ENCODE assay signal across 19 cellular contexts in genomic region chr17:81152288-81152848, GRCh38. TPM values are rescaled to one million over a fixed set of nuclear protein-coding genes. Genes with fewer than 3 reads are reported as not detected.
DNase-seq lines count a peak whose midpoint lies in the region; ATAC-seq, FAIRE-seq and TF ChIP-seq lines count a peak whose summit lies in the region.
"Had no signal": no experiment of that assay in that cellular context is flagged by ENCODE, and none has a peak within 500 bp of the region (broad histone marks: within the 10 kb centered on the region; RNA-seq: fewer than 3 reads in every experiment).

No MANE protein-coding gene starts in this region.

- peaks cover 4% of the 10 kb centered on the region; the same call in 1 of the 2 replicates for H3K4me1 ChIP-seq in HepG2 (ENCODE audit: insufficient read depth, low read length)
- H3K4me1 ChIP-seq in right lobe of liver = no peaks in the 10 kb centered on the region
- H3K4me1 ChIP-seq in upper lobe of left lung = peaks cover 9 to 16% (median 15%) of the 10 kb centered on the region in 4 donors
- no peaks in the 10 kb centered on the region for H3K4me1 ChIP-seq in aorta (ENCODE audit: control insufficient read depth in 1 of 2, insufficient read depth in 2 of 2, low read length in 2 of 2)

- POLR2A ChIA-PET in HepG2 (lab: Yijun Ruan, JAX) = interaction anchor here (1.3 kb wide), 1 partner anchor 13 kb away, joined by 4 read pairs; the partner anchor contains the start of gene PVALEF

- DNase-seq in HepG2 (ENCODE audit: low spot score) (no peak), right lobe of liver (no peak), SK-MEL-5 (ENCODE audit: low read depth, low spot score) (peak; percentile 86), foreskin melanocyte (peak; percentile 18), upper lobe of left lung (no peak), occipital lobe (lab: John Stamatoyannopoulos, UW) (no peak), aorta (no peak), hypothalamus (lab: John Stamatoyannopoulos, UW) (no peak)
- DNase-seq: EL, Karpas-422, MG63, NCI-H1417, NCI-H187 treated with DMSO at 0.1 percent for 48 hours, NCI-H446, NCI-H69, OCI-M1 had no signal

- CTCF ChIA-PET in HepG2 (lab: Yijun Ruan, JAX; ENCODE audit: low intra/inter-chr PET ratio, low total read pairs) = no interaction called here

- TF ChIP-seq RAD21 in HepG2 (CRISPR knock-in tag; IDR thresholded peaks at IDR 0.05) = no peak

- ATAC-seq in HepG2 (no peak), right lobe of liver (no peak), upper lobe of left lung (ENCODE audit: low FRiP score in 2 of 2) (no peak), aorta (ENCODE audit: low FRiP score) (no peak)

- H3K27me3 ChIP-seq in HepG2 (ENCODE audit: control insufficient read depth in 1 of 2, insufficient read depth in 2 of 2, low read length in 2 of 2) = no peaks in the 10 kb centered on the region
- H3K27me3 ChIP-seq in right lobe of liver = no peaks in the 10 kb centered on the region
- H3K27me3 ChIP-seq in upper lobe of left lung = no peaks in the 10 kb centered on the region
- H3K27me3 ChIP-seq in aorta (ENCODE audit: control insufficient read depth in 1 of 2, insufficient read depth in 2 of 2, low read length in 1 of 2) = no peaks in the 10 kb centered on the region
- H3K27me3 ChIP-seq: MG63 had no signal

- no peak overlapping the region for H3K9ac ChIP-seq in HepG2 (ENCODE audit: insufficient read depth, low read depth, low read length)

- no peaks in the 10 kb centered on the region for H3K79me2 ChIP-seq in HepG2 (ENCODE audit: insufficient read depth, low read length)

- peak; percentile 39 for FAIRE-seq in HepG2 (lab: Jason Lieb, UNC)
- FAIRE-seq: H54 had no signal

- TF ChIP-seq CTCF in HepG2 (CRISPR knock-in tag; IDR thresholded peaks at IDR 0.05) (no peak), right lobe of liver (IDR thresholded peaks at IDR 0.05) (no peak), upper lobe of left lung (IDR thresholded peaks at IDR 0.05) (no peak)

- H3K36me3 ChIP-seq in HepG2 (replicated peaks in 1 of 2; ENCODE audit: control insufficient read depth in 1 of 2, insufficient read depth in 2 of 2, low read length in 2 of 2) (no peaks in the 10 kb centered on the region), right lobe of liver (no peaks in the 10 kb centered on the region), upper lobe of left lung (no peaks in the 10 kb centered on the region), aorta (ENCODE audit: control insufficient read depth in 1 of 2, insufficient read depth in 2 of 2, low read length in 1 of 2) (no peaks in the 10 kb centered on the region)
- H3K36me3 ChIP-seq: MG63 had no signal

- H3K27ac ChIP-seq in HepG2 (ENCODE audit: extremely low read length, insufficient read depth, low read length) (no peak overlapping the region), right lobe of liver (no peak overlapping the region), upper lobe of left lung (peak overlapping the region; percentile 18 to 84 (median 76)), aorta (ENCODE audit: low read depth in 1 of 2, low read length in 2 of 2) (no peak overlapping the region)

- no peak overlapping the region for H2AFZ ChIP-seq in HepG2 (ENCODE audit: low read length)

- TF ChIP-seq POLR2A in HepG2 (IDR thresholded peaks at IDR 0.05; ENCODE audit: insufficient read depth in 1 of 2, low read depth in 2 of 2, low read length in 2 of 2) (no peak), right lobe of liver (IDR thresholded peaks at IDR 0.05) (no peak), upper lobe of left lung (IDR thresholded peaks at IDR 0.05) (peak in 1 of 4 donors; percentile 8)

- TF ChIP-seq EP300 in HepG2 (IDR thresholded peaks at IDR 0.05; ENCODE audit: low read depth in 2 of 2, low read length in 2 of 2) (no peak), HepG2 (CRISPR knock-in tag; IDR thresholded peaks at IDR 0.05; ENCODE audit: borderline replicate concordance) (no peak), upper lobe of left lung (IDR thresholded peaks at IDR 0.05) (no peak)

- 79% methylated on average over 8 of the region's 8 CpGs for WGBS in HepG2 (ENCODE audit: low lambda C conversion rate)
- WGBS in right lobe of liver (ENCODE audit: insufficient coverage, low coverage, low lambda C conversion rate, missing lambda C conversion rate) = 56% methylated on average over 5 of the region's 8 CpGs
- 76 to 84% methylated on average over 8 of the region's 8 CpGs for WGBS in upper lobe of left lung, 2 donors
- 88 to 92% methylated on average over 8 of the region's 8 CpGs for WGBS in aorta, 2 donors

- in situ Hi-C loops in HepG2 (cut with HindIII; ENCODE audit: extremely low pct_ligation_motif_present, low pct_unique_long_range_greater_than_20kb) (no loop called here), SK-MEL-5 (cut with HindIII; ENCODE audit: low pct_unique_long_range_greater_than_20kb, low sequenced_read_pairs) (no loop called here)

- no peak overlapping the region for H3K4me2 ChIP-seq in HepG2 (ENCODE audit: low read depth, low read length)

- BruUV-seq in HepG2 (replicated peaks; lab: Mats Ljungman, UMichigan) = no TSS peak

- intact Hi-C loops in HepG2 (cut with micrococcal nuclease; ENCODE audit: unreplicated experiment) = no loop called here
- intact Hi-C loops in right lobe of liver (cut with DNase I) = no loop called here
- intact Hi-C loops in aorta (cut with DNase I) = no loop called here

- H4K20me1 ChIP-seq in HepG2 (ENCODE audit: insufficient read depth, low read length) = no peaks in the 10 kb centered on the region

- H3K9me3 ChIP-seq in HepG2 (ENCODE audit: low read length) (no peaks in the 10 kb centered on the region), right lobe of liver (no peaks in the 10 kb centered on the region), upper lobe of left lung (no peaks in the 10 kb centered on the region), aorta (ENCODE audit: control insufficient read depth, low read length) (no peaks in the 10 kb centered on the region)
- H3K9me3 ChIP-seq: MG63 had no signal

- no peak overlapping the region for H3K4me3 ChIP-seq in HepG2 (replicated peaks in 1 of 3; ENCODE audit: insufficient read depth in 1 of 3, low read depth in 2 of 3, low read length in 3 of 3)
- no peak overlapping the region for H3K4me3 ChIP-seq in right lobe of liver
- H3K4me3 ChIP-seq in upper lobe of left lung = no peak overlapping the region
- H3K4me3 ChIP-seq in aorta (ENCODE audit: low read length in 2 of 2) = no peak overlapping the region
- H3K4me3 ChIP-seq: MG63 had no signal

RNA-seq across cellular contexts. Expression of gene PVALEF, which starts 12.9 kb away (rescaled TPM):
- total RNA-seq in HepG2 (2016; rRNA removed; fragmentation: Illumina TruSeq; extraction: Trizol) (0.18 TPM in 1 of 2 replicates, not detected in the other), right lobe of liver (not detected), upper lobe of left lung (not detected), occipital lobe (not detected), aorta (not detected)
- total RNA-seq in HepG2 (2016; cell fraction: cytosol; rRNA removed; fragmentation: Illumina TruSeq; extraction: Trizol; ENCODE audit: low read depth) = 0.40 and 0.53 TPM in 2 replicates
- total RNA-seq in HepG2 (2016; cell fraction: insoluble cytoplasmic fraction; rRNA removed; fragmentation: Illumina TruSeq; extraction: Trizol) = 0.13 and 0.22 TPM in 2 replicates
- 0.25 and 0.28 TPM in 2 replicates for total RNA-seq in HepG2 (2016; cell fraction: membrane; rRNA removed; fragmentation: Illumina TruSeq; extraction: Trizol)
- total RNA-seq in HepG2 (2016; cell fraction: nucleus; rRNA removed; fragmentation: Illumina TruSeq; extraction: Trizol) = 0.28 TPM in 1 of 2 replicates, not detected in the other
- polyA plus RNA-seq in HepG2 (2011; rRNA removed) (0.18 and 0.24 TPM in 2 replicates), aorta (not detected)
- 0.11 TPM in 1 of 2 replicates, not detected in the other for polyA plus RNA-seq in HepG2 (2011; cell fraction: cytosol; rRNA removed)
- polyA plus RNA-seq in HepG2 (2011; cell fraction: nucleus; rRNA removed) = 0.21 and 0.42 TPM in 2 replicates
- not detected in 2 replicates for polyA plus RNA-seq in HepG2 (2012)
- 0.29 and 0.34 TPM in 2 replicates for polyA plus RNA-seq in HepG2 (2016; cell fraction: cytosol; fragmentation: Illumina TruSeq; extraction: Trizol; ENCODE audit: low read depth)
- polyA plus RNA-seq in HepG2 (2016; cell fraction: insoluble cytoplasmic fraction; fragmentation: Illumina TruSeq; extraction: Trizol; ENCODE audit: low read depth) = 0.39 and 0.44 TPM in 2 replicates
- 0.14 and 0.19 TPM in 2 replicates for polyA plus RNA-seq in HepG2 (2016; cell fraction: membrane; fragmentation: Illumina TruSeq; extraction: Trizol; ENCODE audit: low read depth)
- 0.36 TPM in 1 of 2 replicates, not detected in the other for polyA plus RNA-seq in HepG2 (2016; cell fraction: nucleus; fragmentation: Illumina TruSeq; extraction: Trizol; ENCODE audit: insufficient read depth, low read depth)
- polyA minus RNA-seq in HepG2 (2011; rRNA and poly(A)+ RNA removed; ENCODE audit: low replicate concordance) = 0.09 and 0.18 TPM in 2 replicates
- polyA minus RNA-seq in HepG2 (2011; cell fraction: cytosol; rRNA and poly(A)+ RNA removed) = not detected in 2 replicates
- not detected in 2 replicates for polyA minus RNA-seq in HepG2 (2011; cell fraction: nucleus; rRNA and poly(A)+ RNA removed)
- not detected in 2 replicates for total RNA-seq in SK-MEL-5 (2014; rRNA removed; shearing (Covaris generic))
- not detected in 2 replicates for polyA plus RNA-seq in SK-MEL-5 (2015; cell fraction: cytosol; rRNA removed)
- polyA plus RNA-seq in SK-MEL-5 (2015; cell fraction: nucleus; rRNA removed) = not detected in 2 replicates
- total RNA-seq: A172, RPMI7951 had no signal

RNA-seq across cellular contexts. Expression of gene AATK, which starts 13.7 kb away (rescaled TPM):
- total RNA-seq in HepG2 (2016; rRNA removed; fragmentation: Illumina TruSeq; extraction: Trizol) (6.1 and 8.4 TPM in 2 replicates), right lobe of liver (1 to 10 TPM in 2 of 6 experiments, under 1 TPM in 4; 0.31 to 1.2 (median 0.86) TPM), upper lobe of left lung (100 to 1,000 TPM in 3 of 6 donors, 10 to 100 TPM in 3; 39.2 to 144 (median 92.2) TPM), occipital lobe (10.1 TPM), aorta (10 to 100 TPM; 14.2 to 15.1 TPM)
- total RNA-seq in HepG2 (2016; cell fraction: cytosol; rRNA removed; fragmentation: Illumina TruSeq; extraction: Trizol; ENCODE audit: low read depth) = 1.5 and 2.0 TPM in 2 replicates
- total RNA-seq in HepG2 (2016; cell fraction: insoluble cytoplasmic fraction; rRNA removed; fragmentation: Illumina TruSeq; extraction: Trizol) = 5.3 and 9.5 TPM in 2 replicates
- total RNA-seq in HepG2 (2016; cell fraction: membrane; rRNA removed; fragmentation: Illumina TruSeq; extraction: Trizol) = 2.9 and 3.0 TPM in 2 replicates
- total RNA-seq in HepG2 (2016; cell fraction: nucleus; rRNA removed; fragmentation: Illumina TruSeq; extraction: Trizol) = 9.7 and 12.6 TPM in 2 replicates
- polyA plus RNA-seq in HepG2 (2011; rRNA removed) (2.9 and 5.2 TPM in 2 replicates), aorta (1 to 10 TPM; 2.9 to 4.0 TPM)
- polyA plus RNA-seq in HepG2 (2011; cell fraction: cytosol; rRNA removed) = 2.9 and 4.3 TPM in 2 replicates
- 15.0 and 16.5 TPM in 2 replicates for polyA plus RNA-seq in HepG2 (2011; cell fraction: nucleus; rRNA removed)
- polyA plus RNA-seq in HepG2 (2012) = 4.4 and 8.0 TPM in 2 replicates
- polyA plus RNA-seq in HepG2 (2016; cell fraction: cytosol; fragmentation: Illumina TruSeq; extraction: Trizol; ENCODE audit: low read depth) = 0.54 and 0.65 TPM in 2 replicates
- polyA plus RNA-seq in HepG2 (2016; cell fraction: insoluble cytoplasmic fraction; fragmentation: Illumina TruSeq; extraction: Trizol; ENCODE audit: low read depth) = 5.7 and 6.0 TPM in 2 replicates
- 1.1 and 1.8 TPM in 2 replicates for polyA plus RNA-seq in HepG2 (2016; cell fraction: membrane; fragmentation: Illumina TruSeq; extraction: Trizol; ENCODE audit: low read depth)
- 14.7 and 18.3 TPM in 2 replicates for polyA plus RNA-seq in HepG2 (2016; cell fraction: nucleus; fragmentation: Illumina TruSeq; extraction: Trizol; ENCODE audit: insufficient read depth, low read depth)
- polyA minus RNA-seq in HepG2 (2011; rRNA and poly(A)+ RNA removed; ENCODE audit: low replicate concordance) = 20.3 and 42.0 TPM in 2 replicates
- 7.4 and 11.0 TPM in 2 replicates for polyA minus RNA-seq in HepG2 (2011; cell fraction: cytosol; rRNA and poly(A)+ RNA removed)
- 3.6 and 4.6 TPM in 2 replicates for polyA minus RNA-seq in HepG2 (2011; cell fraction: nucleus; rRNA and poly(A)+ RNA removed)
- 6.9 and 9.3 TPM in 2 replicates for total RNA-seq in SK-MEL-5 (2014; rRNA removed; shearing (Covaris generic))
- 18.5 and 19.1 TPM in 2 replicates for polyA plus RNA-seq in SK-MEL-5 (2015; cell fraction: cytosol; rRNA removed)
- polyA plus RNA-seq in SK-MEL-5 (2015; cell fraction: nucleus; rRNA removed) = 35.6 and 36.3 TPM in 2 replicates
- total RNA-seq: RPMI7951 had no signal

Comparison
In these comparisons a context has a peak if more than half of its experiments do, and no peak if none do; other contexts are left out.
1. DNase-seq: peak in SK-MEL-5 (single experiment) and foreskin melanocyte (single experiment); none in HepG2 (single experiment), right lobe of liver (0 of 3), upper lobe of left lung (0 of 2), occipital lobe (single experiment), aorta (0 of 2) and hypothalamus (0 of 51).
2. H3K27ac ChIP-seq: peak in upper lobe of left lung (4 of 4); none in HepG2 (single experiment), right lobe of liver (0 of 3) and aorta (0 of 2).